ENCODE assay signal across 8 cellular contexts in the genomic region with DNA sequence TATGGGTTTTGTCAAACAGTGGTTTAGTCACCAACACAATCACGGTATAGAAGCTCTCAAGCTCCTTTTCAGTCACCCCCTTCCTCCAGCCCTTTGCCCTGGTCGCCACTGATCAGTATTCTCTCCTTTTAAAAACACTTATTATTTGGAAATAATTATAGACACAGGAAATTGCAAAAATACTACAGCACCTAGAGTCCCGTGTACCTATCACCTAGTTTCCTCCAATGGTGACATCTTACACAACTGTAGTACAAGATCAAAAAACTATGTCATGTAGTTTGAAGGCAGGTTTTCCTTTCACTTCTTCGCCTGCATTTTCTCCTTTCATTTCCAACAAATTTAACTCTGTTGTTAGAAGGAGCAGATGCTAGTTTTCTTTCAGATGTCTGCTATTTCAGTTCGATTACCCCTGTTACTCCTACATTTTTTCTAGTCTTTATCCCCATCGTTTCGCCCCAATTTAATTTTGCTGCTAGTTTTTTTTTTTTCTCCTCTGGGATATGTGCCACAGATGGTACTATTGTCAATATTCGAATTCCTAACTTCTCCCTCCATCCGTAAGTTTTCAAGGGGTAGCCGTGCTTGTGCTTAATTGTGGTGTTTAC. TPM values are rescaled to one million over a fixed set of nuclear protein-coding genes. Genes with fewer than 3 reads are reported as not detected.
A peak's percentile ranks its signal among the peaks of the same experiment; 100 is the strongest.
DNase-seq lines count a peak whose midpoint lies in the region; ATAC-seq and TF ChIP-seq lines count a peak whose summit lies in the region.

No MANE protein-coding gene starts in this region.

- no peaks in the 10 kb centered on the region for H3K36me3 ChIP-seq in duodenal mucosa (ENCODE audit: control insufficient read depth in 1 of 2, insufficient read depth in 2 of 2, low read length in 2 of 2)
- no peaks in the 10 kb centered on the region for H3K36me3 ChIP-seq in mucosa of descending colon (ENCODE audit: low read depth)
- no peaks in the 10 kb centered on the region for H3K36me3 ChIP-seq in uterus

- H3K9me3 ChIP-seq in duodenal mucosa (ENCODE audit: control insufficient read depth in 1 of 2, low read length in 2 of 2) (no peaks in the 10 kb centered on the region), mucosa of descending colon (no peaks in the 10 kb centered on the region), uterus (no peaks in the 10 kb centered on the region)

- peaks cover 0 to 5% of the 10 kb centered on the region in 2 donors for H3K4me1 ChIP-seq in duodenal mucosa (ENCODE audit: control insufficient read depth in 1 of 2, insufficient read depth in 2 of 2, low read length in 2 of 2)
- no peaks in the 10 kb centered on the region for H3K4me1 ChIP-seq in mucosa of descending colon (ENCODE audit: low read depth)
- H3K4me1 ChIP-seq in uterus, result no peaks in the 10 kb centered on the region

- peak overlapping the region; percentile 100 for H3K27ac ChIP-seq in duodenal mucosa (ENCODE audit: low read depth, low read length)
- peak overlapping the region; percentile 99 for H3K27ac ChIP-seq in uterus

- DNase-seq in NCI-H2171 treated with DMSO at 0.1 percent for 48 hours (lab: John Stamatoyannopoulos, UW) (peak; percentile 57), NCI-H2171 (lab: John Stamatoyannopoulos, UW) (no peak), SK-N-DZ (ENCODE audit: low spot score) (peak; percentile 26), mucosa of descending colon (peak in 1 of 3 donors; percentile 25), uterus (no peak)

- TF ChIP-seq CTCF in mucosa of descending colon (IDR thresholded peaks at IDR 0.05) (no peak), uterus (IDR thresholded peaks at IDR 0.05) (no peak)

- peak overlapping the region; percentile 88 to 99 for H3K9ac ChIP-seq in duodenal mucosa (ENCODE audit: low read depth in 1 of 2, low read length in 2 of 2)

- ATAC-seq in HG03280 (IDR thresholded peaks at IDR 0.05; ENCODE audit: unreplicated experiment) (peak; percentile 23), mucosa of descending colon (peak; percentile 37), HG03196 (IDR thresholded peaks at IDR 0.05; ENCODE audit: unreplicated experiment) (no peak)

- intact Hi-C loops in mucosa of descending colon (cut with DNase I, micrococcal nuclease) (no loop called here), uterus (cut with DNase I; ENCODE audit: low total_unique reads) (no loop called here)

- H3K27me3 ChIP-seq in duodenal mucosa (ENCODE audit: control insufficient read depth in 1 of 2, insufficient read depth in 2 of 2, low read length in 2 of 2), result no peaks in the 10 kb centered on the region
- no peaks in the 10 kb centered on the region for H3K27me3 ChIP-seq in uterus

- no peak for TF ChIP-seq POLR2A in uterus (IDR thresholded peaks at IDR 0.05)

- H3K4me3 ChIP-seq in duodenal mucosa (ENCODE audit: low read depth in 1 of 2, low read length in 2 of 2), result peak overlapping the region; percentile 92 to 94
- peak overlapping the region; percentile 38 for H3K4me3 ChIP-seq in mucosa of descending colon
- H3K4me3 ChIP-seq in uterus, result peak overlapping the region; percentile 55 to 87

RNA-seq across cellular contexts. Expression of a gene that starts 0.6 kb away (rescaled TPM):
- 13.6 and 26.0 TPM in 2 replicates for polyA plus RNA-seq in SK-N-DZ (2014; cell fraction: cytosol; rRNA removed)
- 4.6 and 12.6 TPM in 2 replicates for polyA plus RNA-seq in SK-N-DZ (2014; cell fraction: nucleus; rRNA removed)
- total RNA-seq in mucosa of descending colon, result 1 to 10 TPM; 5.9 to 8.8 (median 7.0) TPM
- 10 to 100 TPM in 1 of 4 donors, 1 to 10 TPM in 3; 1.0 to 15.4 (median 6.5) TPM for total RNA-seq in uterus

Comparison
In these comparisons a context has a peak if more than half of its experiments do, and no peak if none do; other contexts are left out.
1. DNase-seq: peak in NCI-H2171 treated with DMSO at 0.1 percent for 48 hours (single experiment) and SK-N-DZ (single experiment); none in NCI-H2171 (single experiment) and uterus (0 of 2).
2. H3K4me3 ChIP-seq: peak in every context shown above with its lines; median percentile 93 in duodenal mucosa; 71 in uterus; 38 in mucosa of descending colon.